ENCODE assay signal across 10 cellular contexts in the genomic region with DNA sequence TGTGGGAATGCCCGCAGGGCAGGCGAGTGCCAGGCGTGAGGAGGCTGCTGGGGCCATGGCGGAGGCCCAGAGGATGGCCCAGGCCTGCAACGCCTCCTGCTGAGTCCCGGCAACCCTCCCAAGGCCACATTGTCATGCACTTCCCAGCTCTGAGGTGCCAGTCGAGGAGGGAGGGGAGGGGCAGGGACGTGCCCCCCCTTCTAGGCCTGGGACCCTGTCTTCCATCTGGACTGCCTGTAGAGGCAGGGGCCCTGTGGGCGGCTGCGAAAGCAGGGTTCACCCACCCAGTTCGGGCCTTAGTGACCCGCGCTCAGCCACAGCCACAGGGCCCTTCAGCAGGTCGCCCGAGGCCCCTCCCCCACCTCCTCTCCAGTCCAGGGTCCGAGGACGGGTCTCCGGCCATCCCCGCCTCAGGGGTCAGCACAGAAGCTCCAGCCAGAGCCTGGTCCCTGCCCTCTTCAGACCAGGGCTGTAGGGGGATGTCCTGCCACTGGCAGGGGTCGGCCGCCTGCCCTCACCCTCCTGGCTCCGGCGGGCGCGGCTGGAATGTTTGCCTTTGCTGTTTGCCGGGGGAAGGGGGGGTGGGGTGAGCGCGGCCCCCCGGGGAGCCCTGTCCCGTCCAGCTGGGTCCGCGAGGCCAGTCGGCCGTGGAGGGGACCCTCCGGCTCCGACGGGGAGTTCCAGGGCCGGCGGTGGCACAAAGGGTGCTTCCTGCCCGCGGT. TPM values are rescaled to one million over a fixed set of nuclear protein-coding genes. Genes with fewer than 3 reads are reported as not detected.
DNase-seq lines count a peak whose midpoint lies in the region; ATAC-seq, FAIRE-seq and TF ChIP-seq lines count a peak whose summit lies in the region.
"Had no signal": no experiment of that assay in that cellular context is flagged by ENCODE, and none has a peak within 500 bp of the region (broad histone marks: within the 10 kb centered on the region; RNA-seq: fewer than 3 reads in every experiment).

No MANE protein-coding gene starts in this region.

- DNase-seq in A549 (ENCODE audit: low read depth in 1 of 2, low spot score in 1 of 2) (peak; percentile 66 to 82), HuH-7.5 (ENCODE audit: low spot score) (peak; percentile 98), dorsolateral prefrontal cortex (no peak), dedifferentiated amniotic fluid mesenchymal stem cell (ENCODE audit: extremely low spot score) (no peak), omental fat pad (ENCODE audit: low spot score) (no peak)
- no peak for DNase-seq in activated naive CD4-positive, alpha-beta T cell treated with Interleukin-2 at 50 U/mL for 16 hours
- no peak for DNase-seq in NK-92 treated with Interleukin-12 subunit alpha and Interleukin-12 subunit beta, amount 100 ng/mL, for 24 hours (lab: John Stamatoyannopoulos, UW)
- DNase-seq: amniotic stem cell, BE2C had no signal

- intact Hi-C loops in dorsolateral prefrontal cortex (cut with DNase I), result no loop called here

- TF ChIP-seq EP300 in A549 (IDR thresholded peaks at IDR 0.05), result no peak

- peak overlapping the region; percentile 83 for H3K4me2 ChIP-seq in A549

- POLR2A ChIA-PET in A549 (lab: Yijun Ruan, JAX), result no interaction called here

- H3K4me1 ChIP-seq in A549 (peaks cover 30% of the 10 kb centered on the region), mesodermal cell (ENCODE audit: control insufficient read depth, insufficient read depth, low read length, poor library complexity, severe bottlenecking) (peaks cover 8% of the 10 kb centered on the region)
- H3K4me1 ChIP-seq: BE2C had no signal

- TF ChIP-seq POLR2A in A549 (IDR thresholded peaks at IDR 0.05; ENCODE audit: low read length), result no peak

- TF ChIP-seq CTCF in A549 (IDR thresholded peaks at IDR 0.05) (no peak), dorsolateral prefrontal cortex (IDR thresholded peaks at IDR 0.05 in 54 of 56, conservative IDR thresholded peaks at IDR 0.05 in 2 of 56; ENCODE audit: low read depth in 1 of 56, partially characterized antibody in 56 of 56) (no peak), omental fat pad (IDR thresholded peaks at IDR 0.05) (no peak)

- H3K4me3 ChIP-seq in A549 (peak overlapping the region; percentile 95), dorsolateral prefrontal cortex (peak overlapping the region in 40 of 59 donors; percentile 11 to 59 (median 30)), mesodermal cell (ENCODE audit: extremely low read depth, insufficient read depth, low read length, poor library complexity, severe bottlenecking) (peak overlapping the region; percentile 19)

- H3K9me3 ChIP-seq in A549 (no peaks in the 10 kb centered on the region), mesodermal cell (ENCODE audit: control insufficient read depth, low read length) (no peaks in the 10 kb centered on the region)
- H3K9me3 ChIP-seq: BE2C had no signal

- CTCF ChIA-PET in A549 (lab: Yijun Ruan, JAX), result interaction anchor here (1.0 to 2.8 kb wide), 5 partner anchors 12 to 133 kb away, joined by 3 to 8 read pairs (median 5); no protein-coding TSS in a partner anchor

- no peaks in the 10 kb centered on the region for H3K36me3 ChIP-seq in mesodermal cell (ENCODE audit: control insufficient read depth, insufficient read depth, low read length)
- H3K36me3 ChIP-seq: BE2C had no signal

- ATAC-seq in A549 (peak; percentile 54 to 68), omental fat pad (ENCODE audit: low FRiP score) (no peak)

- peak overlapping the region; percentile 94 to 100 for H3K27ac ChIP-seq in A549
- peak overlapping the region in 4 of 59 donors; percentile 9 to 58 (median 44) for H3K27ac ChIP-seq in dorsolateral prefrontal cortex
- peak overlapping the region; percentile 29 for H3K27ac ChIP-seq in mesodermal cell (ENCODE audit: low read depth, low read length, severe bottlenecking)

- no peak for FAIRE-seq in A549 (lab: Jason Lieb, UNC)

- peaks cover 0 to 57% (median 18%) of the 10 kb centered on the region in 45 donors for H3K27me3 ChIP-seq in dorsolateral prefrontal cortex
- H3K27me3 ChIP-seq: BE2C had no signal

- 0% methylated on average over 1 of the region's 41 CpGs for WGBS in A549 (ENCODE audit: missing lambda C conversion rate)
- 11 to 18% methylated on average over 26 to 35 of the region's 41 CpGs for WGBS in mesodermal cell (ENCODE audit: insufficient coverage in 2 of 2), 2 experiments

- no peak for TF ChIP-seq RAD21 in A549 (conservative IDR thresholded peaks at IDR 0.05 in 1 of 2, IDR thresholded peaks at IDR 0.05 in 1 of 2)

TF ChIP-seq in A549, 52 proteins besides CTCF, POLR2A, EP300 and RAD21 (continues in another document):
- TF ChIP-seq MAFK (IDR thresholded peaks at IDR 0.05; ENCODE audit: partially characterized antibody) (no peak), RCOR1 (IDR thresholded peaks at IDR 0.05; ENCODE audit: low read depth, low read length) (no peak), MYC (IDR thresholded peaks at IDR 0.05; ENCODE audit: borderline replicate concordance, low read length) (no peak), ZFP36 (IDR thresholded peaks at IDR 0.05; ENCODE audit: borderline replicate concordance, partially characterized antibody) (no peak), HOXA7 (CRISPR knock-in tag; IDR thresholded peaks at IDR 0.05) (no peak)
- TF ChIP-seq, protein P1, sequence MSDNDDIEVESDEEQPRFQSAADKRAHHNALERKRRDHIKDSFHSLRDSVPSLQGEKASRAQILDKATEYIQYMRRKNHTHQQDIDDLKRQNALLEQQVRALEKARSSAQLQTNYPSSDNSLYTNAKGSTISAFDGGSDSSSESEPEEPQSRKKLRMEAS (IDR thresholded peaks at IDR 0.05), result peak; percentile 56
- TF ChIP-seq, protein P2, sequence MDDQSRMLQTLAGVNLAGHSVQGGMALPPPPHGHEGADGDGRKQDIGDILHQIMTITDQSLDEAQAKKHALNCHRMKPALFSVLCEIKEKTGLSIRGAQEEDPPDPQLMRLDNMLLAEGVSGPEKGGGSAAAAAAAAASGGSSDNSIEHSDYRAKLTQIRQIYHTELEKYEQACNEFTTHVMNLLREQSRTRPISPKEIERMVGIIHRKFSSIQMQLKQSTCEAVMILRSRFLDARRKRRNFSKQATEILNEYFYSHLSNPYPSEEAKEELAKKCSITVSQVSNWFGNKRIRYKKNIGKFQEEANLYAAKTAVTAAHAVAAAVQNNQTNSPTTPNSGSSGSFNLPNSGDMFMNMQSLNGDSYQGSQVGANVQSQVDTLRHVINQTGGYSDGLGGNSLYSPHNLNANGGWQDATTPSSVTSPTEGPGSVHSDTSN (IDR thresholded peaks at IDR 0.05), result no peak

RNA-seq across cellular contexts. Expression of gene FGFR3, which starts 26.6 kb away (rescaled TPM):
- polyA plus RNA-seq in A549 (2011; rRNA removed), result 1.6 and 1.9 TPM in 2 replicates
- polyA plus RNA-seq in A549 (2012; cell fraction: cytosol; rRNA removed), result 4.4 and 7.0 TPM in 2 replicates
- 25.1 and 29.5 TPM in 2 replicates for polyA plus RNA-seq in A549 (2012; cell fraction: nucleus; rRNA removed)
- 3.8 to 4.8 TPM (median 3.9 TPM) in 3 replicates for polyA plus RNA-seq in A549 (2017; fragmentation: RNase III; extraction: RNeasy Plus Mini Kit Qiagen cat#74134 plus additional on column Dnase treatment)
- 1.4 and 1.5 TPM in 2 replicates for polyA minus RNA-seq in A549 (2011; rRNA and poly(A)+ RNA removed)
- total RNA-seq in dorsolateral prefrontal cortex, result 100 to 1,000 TPM in 64 of 120 experiments, 10 to 100 TPM in 56; 36.8 to 327 (median 103) TPM
- polyA plus RNA-seq in mesodermal cell (2013, experiment 1 of 2), result 38.3 TPM
- 41.8 TPM for polyA plus RNA-seq in mesodermal cell (2013, experiment 2 of 2)
- total RNA-seq in omental fat pad, result 1 to 10 TPM; 1.3 to 3.5 (median 2.6) TPM

RNA-seq across cellular contexts. Expression of gene TACC3, which starts 45.2 kb away (rescaled TPM):
- polyA plus RNA-seq in A549 (2011; rRNA removed) (25.9 and 31.4 TPM in 2 replicates), A549 (2017; fragmentation: RNase III; extraction: RNeasy Plus Mini Kit Qiagen cat#74134 plus additional on column Dnase treatment) (67.3 to 77.2 TPM (median 70.6 TPM) in 3 replicates)
- polyA plus RNA-seq in A549 (2012; cell fraction: cytosol; rRNA removed), result 75.8 and 76.6 TPM in 2 replicates
- polyA plus RNA-seq in A549 (2012; cell fraction: nucleus; rRNA removed), result 168 and 176 TPM in 2 replicates
- polyA minus RNA-seq in A549 (2011; rRNA and poly(A)+ RNA removed), result 17.1 and 23.8 TPM in 2 replicates
- total RNA-seq in dorsolateral prefrontal cortex (10 to 100 TPM in 16 of 120 experiments, 1 to 10 TPM in 104; 2.6 to 15.4 (median 6.8) TPM), omental fat pad (10 to 100 TPM in 2 of 4 donors, 1 to 10 TPM in 2; 6.0 to 25.7 (median 10.0) TPM)
- 104 TPM for polyA plus RNA-seq in mesodermal cell (2013, experiment 1 of 2)
- polyA plus RNA-seq in mesodermal cell (2013, experiment 2 of 2), result 91.8 TPM

RNA-seq across cellular contexts. Expression of gene TMEM129, which starts 45.4 kb away (rescaled TPM):
- polyA plus RNA-seq in A549 (2011; rRNA removed) (12.7 and 15.5 TPM in 2 replicates), A549 (2017; fragmentation: RNase III; extraction: RNeasy Plus Mini Kit Qiagen cat#74134 plus additional on column Dnase treatment) (15.0 to 20.5 TPM (median 20.4 TPM) in 3 replicates)
- 21.6 and 36.9 TPM in 2 replicates for polyA plus RNA-seq in A549 (2012; cell fraction: cytosol; rRNA removed)
- polyA plus RNA-seq in A549 (2012; cell fraction: nucleus; rRNA removed), result 39.4 and 63.8 TPM in 2 replicates
- polyA minus RNA-seq in A549 (2011; rRNA and poly(A)+ RNA removed), result 8.1 and 15.3 TPM in 2 replicates
- total RNA-seq in dorsolateral prefrontal cortex (10 to 100 TPM; 22.2 to 81.4 (median 37.9) TPM), omental fat pad (10 to 100 TPM; 31.9 to 59.0 (median 43.5) TPM)
- 36.1 TPM for polyA plus RNA-seq in mesodermal cell (2013, experiment 1 of 2)
- 27.0 TPM for polyA plus RNA-seq in mesodermal cell (2013, experiment 2 of 2)

RNA-seq across cellular contexts. Expression of gene SLBP, which starts 54.4 kb away (rescaled TPM):
- polyA plus RNA-seq in A549 (2011; rRNA removed), result 66.7 and 89.9 TPM in 2 replicates
- polyA plus RNA-seq in A549 (2012; cell fraction: cytosol; rRNA removed), result 50.6 and 56.4 TPM in 2 replicates
- polyA plus RNA-seq in A549 (2012; cell fraction: nucleus; rRNA removed), result 31.6 and 38.1 TPM in 2 replicates
- 80.5 to 88.6 TPM (median 84.6 TPM) in 3 replicates for polyA plus RNA-seq in A549 (2017; fragmentation: RNase III; extraction: RNeasy Plus Mini Kit Qiagen cat#74134 plus additional on column Dnase treatment)
- 14.0 and 18.2 TPM in 2 replicates for polyA minus RNA-seq in A549 (2011; rRNA and poly(A)+ RNA removed)
- total RNA-seq in dorsolateral prefrontal cortex, result 10 to 100 TPM; 23.0 to 54.6 (median 39.9) TPM
- polyA plus RNA-seq in mesodermal cell (2013, experiment 1 of 2), result 67.9 TPM
- polyA plus RNA-seq in mesodermal cell (2013, experiment 2 of 2), result 67.2 TPM
- 10 to 100 TPM; 33.3 to 58.4 (median 40.3) TPM for total RNA-seq in omental fat pad

Comparison
In these comparisons a context has a peak if more than half of its experiments do, and no peak if none do; other contexts are left out.
1. DNase-seq: peak in A549 (2 of 2) and HuH-7.5 (single experiment); none in dorsolateral prefrontal cortex (0 of 10), activated naive CD4-positive, alpha-beta T cell treated with Interleukin-2 at 50 U/mL for 16 hours (single experiment), NK-92 treated with Interleukin-12 subunit alpha and Interleukin-12 subunit beta, amount 100 ng/mL, for 24 hours (single experiment), dedifferentiated amniotic fluid mesenchymal stem cell (single experiment) and omental fat pad (single experiment).
2. H3K4me3 ChIP-seq: peak in every context shown above with its lines; median percentile 95 in A549; 30 in dorsolateral prefrontal cortex; 19 in mesodermal cell.
3. RNA of gene FGFR3, which starts 26.6 kb away (total RNA-seq): 36.8 to 327 TPM in dorsolateral prefrontal cortex; 1.3 to 3.5 TPM in omental fat pad; every median in the first group is over 4 times any median in the second.